In genomic region chr20:54429364-54429763, GRCh38 we compare ENCODE assay signal across 15 cellular contexts. TPM values are rescaled to one million over a fixed set of nuclear protein-coding genes. Genes with fewer than 3 reads are reported as not detected.
A peak's percentile ranks its signal among the peaks of the same experiment; 100 is the strongest.
DNase-seq lines count a peak whose midpoint lies in the region; ATAC-seq and TF ChIP-seq lines count a peak whose summit lies in the region.
"Had no signal": no experiment of that assay in that cellular context is flagged by ENCODE, and none has a peak within 500 bp of the region (broad histone marks: within the 10 kb centered on the region; RNA-seq: fewer than 3 reads in every experiment).

No MANE protein-coding gene starts in this region.

- H3K4me1 Mint-ChIP-seq in T-cell = no peaks in the 10 kb centered on the region
- H3K4me1 Mint-ChIP-seq: B cell had no signal

- no peak overlapping the region for H3K4me3 ChIP-seq in left lung
- no peak overlapping the region for H3K4me3 ChIP-seq in upper lobe of right lung
- H3K4me3 ChIP-seq: GM12878 had no signal

- POLR2A ChIA-PET in T-cell (lab: Charles Lee) = no interaction called here

- H3K4me1 ChIP-seq in left lung (no peaks in the 10 kb centered on the region), upper lobe of right lung (no peaks in the 10 kb centered on the region)

- peaks cover 3 to 7% of the 10 kb centered on the region in 2 donors for H3K27me3 Mint-ChIP-seq in T-cell
- H3K27me3 Mint-ChIP-seq: B cell had no signal

- H3K4me3 Mint-ChIP-seq in T-cell = no peak overlapping the region
- H3K4me3 Mint-ChIP-seq: B cell; CD4-positive, alpha-beta T cell had no signal

- H3K9me3 Mint-ChIP-seq in T-cell = peaks cover 6 to 11% (median 11%) of the 10 kb centered on the region in 3 donors

- no peak overlapping the region for H3K27ac Mint-ChIP-seq in T-cell
- H3K27ac Mint-ChIP-seq: B cell; CD4-positive, alpha-beta T cell had no signal

- H3K36me3 Mint-ChIP-seq in T-cell = no peaks in the 10 kb centered on the region

- ATAC-seq in left lung = peak; percentile 85
- peak; percentile 79 for ATAC-seq in upper lobe of right lung
- ATAC-seq in T-cell (replicated peaks in 1 of 4) = no peak
- ATAC-seq in HG03571 (IDR thresholded peaks at IDR 0.05; ENCODE audit: unreplicated experiment) = no peak
- ATAC-seq: GM12878 had no signal

- no peak for TF ChIP-seq CTCF in left lung (IDR thresholded peaks at IDR 0.05)
- TF ChIP-seq CTCF in upper lobe of right lung (IDR thresholded peaks at IDR 0.05) = no peak

- no peaks in the 10 kb centered on the region for H3K27me3 ChIP-seq in left lung
- no peaks in the 10 kb centered on the region for H3K27me3 ChIP-seq in upper lobe of right lung

- intact Hi-C loops in left lung (cut with DNase I) = no loop called here
- intact Hi-C loops in upper lobe of right lung (cut with DNase I) = no loop called here

- H3K36me3 ChIP-seq in left lung (no peaks in the 10 kb centered on the region), upper lobe of right lung (no peaks in the 10 kb centered on the region)

- DNase-seq in NCI-H226 (peak; percentile 33), astrocyte of the hippocampus (ENCODE audit: low read depth, low spot score) (peak; percentile 2), left lung (peak in 1 of 2 donors; percentile 40), upper lobe of right lung (no peak), T-cell (no peak), SHP77 treated with DMSO at 0.1 percent for 48 hours (lab: John Stamatoyannopoulos, UW) (no peak)
- DNase-seq: C1 segment of cervical spinal cord; Calu3; CD4-positive, alpha-beta T cell; DMS 273 treated with DMSO at 0.1 percent for 48 hours; H7 had no signal

- H3K27ac ChIP-seq in left lung = no peak overlapping the region
- H3K27ac ChIP-seq in upper lobe of right lung = no peak overlapping the region

- peaks cover 0 to 6% of the 10 kb centered on the region in 2 donors for H3K9me3 ChIP-seq in left lung
- H3K9me3 ChIP-seq in upper lobe of right lung = no peaks in the 10 kb centered on the region

- CTCF ChIA-PET in T-cell (lab: Charles Lee) = no interaction called here

RNA-seq across cellular contexts. Expression of gene DOK5, which starts 46.0 kb away (rescaled TPM):
- 1 to 10 TPM in 1 of 2 donors, under 1 TPM in 1; 0.92 to 2.6 TPM for total RNA-seq in left lung
- 0.69 TPM for total RNA-seq in upper lobe of right lung
- total RNA-seq in T-cell = not detected
- total RNA-seq: B cell; CD4-positive, alpha-beta T cell; G401; GM12878 had no signal

Comparison
In these comparisons a context has a peak if more than half of its experiments do, and no peak if none do; other contexts are left out.
1. DNase-seq: peak in NCI-H226 (single experiment) and astrocyte of the hippocampus (single experiment); none in upper lobe of right lung (single experiment), T-cell (0 of 34) and SHP77 treated with DMSO at 0.1 percent for 48 hours (single experiment).
2. ATAC-seq: peak in left lung (single experiment) and upper lobe of right lung (single experiment); none in T-cell (0 of 4) and HG03571 (single experiment).